23 cellular contexts compared by ENCODE assay signal in genomic region chr16:58116529-58116928, GRCh38. TPM values are rescaled to one million over a fixed set of nuclear protein-coding genes. Genes with fewer than 3 reads are reported as not detected.
DNase-seq lines count a peak whose midpoint lies in the region; ATAC-seq and TF ChIP-seq lines count a peak whose summit lies in the region.
"Had no signal": no experiment of that assay in that cellular context is flagged by ENCODE, and none has a peak within 500 bp of the region (broad histone marks: within the 10 kb centered on the region; RNA-seq: fewer than 3 reads in every experiment).

No MANE protein-coding gene starts in this region.

- H3K79me2 ChIP-seq in fibroblast of lung (ENCODE audit: control insufficient read depth, insufficient read depth, low read length): peaks cover 43% of the 10 kb centered on the region

- H3K4me1 ChIP-seq in left ventricle myocardium inferior (peaks cover 85% of the 10 kb centered on the region), heart left ventricle (peaks cover 16 to 73% (median 56%) of the 10 kb centered on the region in 12 donors), fibroblast of lung (ENCODE audit: control insufficient read depth, extremely low read depth, insufficient read depth, low read length) (peaks cover 23% of the 10 kb centered on the region), tibial nerve (peaks cover 0 to 67% (median 39%) of the 10 kb centered on the region in 4 donors), mucosa of descending colon (ENCODE audit: low read depth) (peaks cover 21% of the 10 kb centered on the region)

- peaks cover 29% of the 10 kb centered on the region for H3K4me1 Mint-ChIP-seq in CD4-positive, alpha-beta T cell (ENCODE audit: low read depth)

- H3K36me3 ChIP-seq in left ventricle myocardium inferior: peaks cover 47% of the 10 kb centered on the region
- peaks cover 0 to 48% (median 42%) of the 10 kb centered on the region in 9 donors for H3K36me3 ChIP-seq in heart left ventricle
- H3K36me3 ChIP-seq in fibroblast of lung (ENCODE audit: control insufficient read depth, insufficient read depth, low read length): peaks cover 5% of the 10 kb centered on the region
- H3K36me3 ChIP-seq in tibial nerve: peaks cover 4 to 51% (median 19%) of the 10 kb centered on the region in 3 donors
- peaks cover 8% of the 10 kb centered on the region for H3K36me3 ChIP-seq in mucosa of descending colon (ENCODE audit: low read depth)

- H3K27ac Mint-ChIP-seq in CD4-positive, alpha-beta T cell: no peak overlapping the region

- no peak overlapping the region for H2AFZ ChIP-seq in fibroblast of lung (ENCODE audit: low read length)
- H2AFZ ChIP-seq: GM23248 had no signal

- H3K9me3 ChIP-seq in left ventricle myocardium inferior (replicated peaks) (no peaks in the 10 kb centered on the region), heart left ventricle (no peaks in the 10 kb centered on the region), fibroblast of lung (ENCODE audit: control insufficient read depth, insufficient read depth, low read depth, low read length) (no peaks in the 10 kb centered on the region), tibial nerve (no peaks in the 10 kb centered on the region), mucosa of descending colon (no peaks in the 10 kb centered on the region)
- H3K9me3 ChIP-seq in CD4-positive, alpha-beta T cell (ENCODE audit: control insufficient read depth, low read length): no peaks in the 10 kb centered on the region
- H3K9me3 ChIP-seq: BLaER1 had no signal

- intact Hi-C loops in left ventricle myocardium inferior (cut with micrococcal nuclease): no loop called here
- intact Hi-C loops in heart left ventricle (cut with DNase I): no loop called here
- intact Hi-C loops in CD4-positive, alpha-beta T cell (cut with DNase I, micrococcal nuclease): no loop called here
- intact Hi-C loops in mucosa of descending colon (cut with DNase I, micrococcal nuclease): no loop called here

- TF ChIP-seq EP300 in tibial nerve (IDR thresholded peaks at IDR 0.05): no peak

- ATAC-seq in heart left ventricle: no peak
- ATAC-seq in CD4-positive, alpha-beta T cell (ENCODE audit: poor library complexity): no peak
- ATAC-seq in mucosa of descending colon: no peak
- ATAC-seq: PC-3 had no signal

- no peak overlapping the region for H3K4me2 ChIP-seq in fibroblast of lung (ENCODE audit: extremely low read depth, insufficient read depth, low read length)
- H3K4me2 ChIP-seq: BLaER1 had no signal

- WGBS in heart left ventricle, 4 donors: 88 to 94% (median 92%) methylated on average over 6 of the region's 6 CpGs
- 81 to 88% methylated on average over 6 of the region's 6 CpGs for WGBS in tibial nerve, 2 donors

- H3K4me3 ChIP-seq in left ventricle myocardium inferior (no peak overlapping the region), heart left ventricle (no peak overlapping the region), fibroblast of lung (replicated peaks in 1 of 4; ENCODE audit: control extremely low read depth in 1 of 4, insufficient read depth in 1 of 4, low read depth in 3 of 4, low read length in 4 of 4) (no peak overlapping the region), tibial nerve (no peak overlapping the region), mucosa of descending colon (no peak overlapping the region)
- H3K4me3 ChIP-seq: BLaER1, GM23248 had no signal

- H3K27me3 ChIP-seq in left ventricle myocardium inferior (ENCODE audit: low read depth) (no peaks in the 10 kb centered on the region), heart left ventricle (no peaks in the 10 kb centered on the region), fibroblast of lung (ENCODE audit: control insufficient read depth, insufficient read depth, low read length) (no peaks in the 10 kb centered on the region), tibial nerve (no peaks in the 10 kb centered on the region)
- H3K27me3 ChIP-seq in CD4-positive, alpha-beta T cell (ENCODE audit: control insufficient read depth, insufficient read depth, low read length): no peaks in the 10 kb centered on the region
- H3K27me3 ChIP-seq: BLaER1 had no signal

- no peak overlapping the region for H3K9ac ChIP-seq in fibroblast of lung (ENCODE audit: insufficient read depth, low read length)
- H3K9ac ChIP-seq: BLaER1, GM23248 had no signal

- H3K27ac ChIP-seq in left ventricle myocardium inferior (replicated peaks) (peak overlapping the region; percentile 66), heart left ventricle (peak overlapping the region in 6 of 12 donors; percentile 41 to 77 (median 70)), VCaP (peak overlapping the region; percentile 59; the same call in 1 of the 2 replicates), fibroblast of lung (ENCODE audit: insufficient read depth, low read length) (peak overlapping the region; percentile 46), tibial nerve (peak overlapping the region in 3 of 4 donors; percentile 8 to 94 (median 86))
- no peak overlapping the region for H3K27ac ChIP-seq in CD4-positive, alpha-beta T cell (ENCODE audit: low read depth, low read length)
- H3K27ac ChIP-seq: BLaER1, GM23248 had no signal

- H3K4me3 Mint-ChIP-seq in CD4-positive, alpha-beta T cell: no peak overlapping the region
- H3K4me3 Mint-ChIP-seq: CD4-positive, alpha-beta memory T cell had no signal

- peaks cover 2% of the 10 kb centered on the region for H4K20me1 ChIP-seq in fibroblast of lung (ENCODE audit: control insufficient read depth, extremely low read depth, insufficient read depth, low read length)

- no peak for DNase-seq in left ventricle myocardium inferior
- DNase-seq in heart left ventricle: no peak
- no peak for DNase-seq in fibroblast of lung (ENCODE audit: low read depth in 2 of 2)
- no peak for DNase-seq in tibial nerve (ENCODE audit: low spot score in 2 of 2)
- DNase-seq in CD4-positive, alpha-beta T cell: no peak
- no peak for DNase-seq in mucosa of descending colon
- DNase-seq: CD4-positive, alpha-beta memory T cell; COR-L47; DMS53; GM23248; H7; KG1; MM.1S; NCI-H1694; NCI-H2029 treated with DMSO at 0.1 percent for 48 hours; NCI-H446 treated with DMSO at 0.1 percent for 48 hours; NCI-H526; NCI-H82; NK-92 treated with Interleukin-12 subunit alpha and Interleukin-12 subunit beta, amount 100 ng/mL, for 24 hours; PC-3; SHP77 had no signal

- H3K36me3 Mint-ChIP-seq in CD4-positive, alpha-beta T cell (ENCODE audit: low read depth): peaks cover 67% of the 10 kb centered on the region

- TF ChIP-seq CTCF in left ventricle myocardium inferior (IDR thresholded peaks at IDR 0.05; ENCODE audit: borderline replicate concordance) (no peak), heart left ventricle (IDR thresholded peaks at IDR 0.05) (no peak), VCaP (conservative IDR thresholded peaks at IDR 0.05) (no peak), fibroblast of lung (conservative IDR thresholded peaks at IDR 0.05 in 1 of 2, IDR thresholded peaks at IDR 0.05 in 1 of 2; ENCODE audit: low read depth in 1 of 2, low read length in 2 of 2) (no peak), tibial nerve (IDR thresholded peaks at IDR 0.05) (no peak), mucosa of descending colon (IDR thresholded peaks at IDR 0.05) (no peak)
- TF ChIP-seq CTCF in CD4-positive, alpha-beta T cell (IDR thresholded peaks at IDR 0.05): no peak

- no peaks in the 10 kb centered on the region for H3K27me3 Mint-ChIP-seq in CD4-positive, alpha-beta T cell
- H3K27me3 Mint-ChIP-seq: CD4-positive, alpha-beta memory T cell had no signal

- no peak for TF ChIP-seq POLR2A in heart left ventricle (IDR thresholded peaks at IDR 0.05)
- no peak for TF ChIP-seq POLR2A in tibial nerve (IDR thresholded peaks at IDR 0.05)

- H3K9me3 Mint-ChIP-seq in CD4-positive, alpha-beta T cell: no peaks in the 10 kb centered on the region

- CTCF ChIA-PET in CD4-positive, alpha-beta T cell (lab: Charles Lee): no interaction called here

- POLR2A ChIA-PET in CD4-positive, alpha-beta T cell (lab: Charles Lee): interaction anchor here (1.3 kb wide), 1 partner anchor 13 kb away, joined by 3 read pairs; no protein-coding TSS in a partner anchor

RNA-seq across cellular contexts. Expression of gene CFAP20, which starts 12.7 kb away (rescaled TPM):
- total RNA-seq in left ventricle myocardium inferior (34.5 TPM), heart left ventricle (10 to 100 TPM; 30.7 to 57.5 (median 36.3) TPM), fibroblast of lung (23.4 and 29.2 TPM in 2 replicates), tibial nerve (10 to 100 TPM; 19.9 to 32.4 (median 25.6) TPM), mucosa of descending colon (10 to 100 TPM; 18.8 to 24.0 (median 23.3) TPM)
- polyA plus RNA-seq in heart left ventricle (10 to 100 TPM; 22.7 to 60.4 TPM), fibroblast of lung (30.2 and 33.2 TPM in 2 replicates)
- 22.8 and 31.8 TPM in 2 replicates for polyA plus RNA-seq in fibroblast of lung (2012)
- polyA minus RNA-seq in fibroblast of lung (ENCODE audit: low replicate concordance): 20.3 and 22.2 TPM in 2 replicates
- 100 to 1,000 TPM; 250 to 261 TPM for total RNA-seq in CD4-positive, alpha-beta T cell
